Comparison of ENCODE assay signal across 2 cellular contexts in genomic region chr3:185306847-185307246, GRCh38.
TF ChIP-seq lines count a peak whose summit lies in the region.

No MANE protein-coding gene starts in this region.

TF ChIP-seq in HEK293, 187 proteins besides CTCF, POLR2A, EP300 and RAD21:
- TF ChIP-seq ZBTB7A (tag by site-specific recombination; IDR thresholded peaks at IDR 0.05; ENCODE audit: low read depth) (no peak), SETDB1 (IDR thresholded peaks at IDR 0.05; ENCODE audit: insufficient read length, low read length) (peak; percentile 82), ZNF704 (tag by site-specific recombination; IDR thresholded peaks at IDR 0.05) (no peak), ZNF791 (tag by site-specific recombination; IDR thresholded peaks at IDR 0.05) (peak; percentile 88)

TF ChIP-seq in GM12878, 131 proteins besides CTCF, POLR2A, EP300 and RAD21:
- peak; percentile 41; the same call in 1 of the 2 replicates for TF ChIP-seq CBX5 (IDR thresholded peaks at IDR 0.05; ENCODE audit: low read depth)
- no peak for TF ChIP-seq CUX1 (IDR thresholded peaks at IDR 0.05; ENCODE audit: insufficient replicate concordance, low read depth, low read length)
